ENCODE assay signal across 20 cellular contexts in genomic region chr10:43955978-43956377, GRCh38.
DNase-seq lines count a peak whose midpoint lies in the region; ATAC-seq and TF ChIP-seq lines count a peak whose summit lies in the region.
"Had no signal": no experiment of that assay in that cellular context is flagged by ENCODE, and none has a peak within 500 bp of the region (broad histone marks: within the 10 kb centered on the region; RNA-seq: fewer than 3 reads in every experiment).

No MANE protein-coding gene starts in this region.

- H4K91ac ChIP-seq in neuronal stem cell (ENCODE audit: low read depth, low read length, poor library complexity): no peak overlapping the region

- no peak overlapping the region for H2BK120ac ChIP-seq in neuronal stem cell (ENCODE audit: low read depth, low read length)

- H3K27ac ChIP-seq in coronary artery: no peak overlapping the region
- H3K27ac ChIP-seq in neuronal stem cell (replicated peaks; ENCODE audit: low read length): no peak overlapping the region
- H3K27ac ChIP-seq: 22Rv1, A549, BLaER1, HL-60 had no signal

- no peak overlapping the region for H2BK5ac ChIP-seq in neuronal stem cell (ENCODE audit: low read length)

- no peak overlapping the region for H3K4me3 Mint-ChIP-seq in activated CD4-positive, alpha-beta T cell treated with anti-CD3 and anti-CD28 coated beads, Interleukin-2, amount 10 ng/mL, durations not matched to agents 24 days and 14 days
- H3K4me3 Mint-ChIP-seq in activated CD4-positive, alpha-beta T cell treated with anti-CD3 and anti-CD28 coated beads for 36 hours: no peak overlapping the region
- H3K4me3 Mint-ChIP-seq: CD8-positive, alpha-beta T cell; H9 had no signal

- no peak overlapping the region for H2BK12ac ChIP-seq in neuronal stem cell (ENCODE audit: low read length)

- H3K14ac ChIP-seq in neuronal stem cell (ENCODE audit: low read length): no peak overlapping the region

- no peak overlapping the region for H3K4me2 ChIP-seq in neuronal stem cell (ENCODE audit: insufficient read depth, low read length, poor library complexity, severe bottlenecking)
- H3K4me2 ChIP-seq: A549, BLaER1 had no signal

- H3K27me3 ChIP-seq in neuronal stem cell (ENCODE audit: control insufficient read depth in 3 of 3, insufficient read depth in 3 of 3, low read depth in 1 of 3, low read length in 3 of 3): no peaks in the 10 kb centered on the region
- H3K27me3 ChIP-seq: BLaER1 had no signal

- no peak overlapping the region for H3K4ac ChIP-seq in neuronal stem cell (ENCODE audit: low read length)

- no peak overlapping the region for H2AFZ ChIP-seq in neuronal stem cell (ENCODE audit: low read length)

- no peak overlapping the region for H3K27ac Mint-ChIP-seq in activated CD4-positive, alpha-beta T cell treated with anti-CD3 and anti-CD28 coated beads, Interleukin-2, amount 10 ng/mL, durations not matched to agents 24 days and 14 days
- no peak overlapping the region for H3K27ac Mint-ChIP-seq in activated CD4-positive, alpha-beta T cell treated with anti-CD3 and anti-CD28 coated beads for 36 hours
- H3K27ac Mint-ChIP-seq: CD8-positive, alpha-beta T cell; H9 had no signal

- no peaks in the 10 kb centered on the region for H3K36me3 Mint-ChIP-seq in activated CD4-positive, alpha-beta T cell treated with anti-CD3 and anti-CD28 coated beads, Interleukin-2, amount 10 ng/mL, durations not matched to agents 24 days and 14 days (ENCODE audit: low read depth)
- no peaks in the 10 kb centered on the region for H3K36me3 Mint-ChIP-seq in activated CD4-positive, alpha-beta T cell treated with anti-CD3 and anti-CD28 coated beads for 36 hours (ENCODE audit: low read depth)
- H3K36me3 Mint-ChIP-seq: CD8-positive, alpha-beta T cell had no signal

- TF ChIP-seq CTCF in coronary artery (IDR thresholded peaks at IDR 0.05): no peak

- intact Hi-C loops in activated CD4-positive, alpha-beta T cell treated with anti-CD3 and anti-CD28 coated beads, Interleukin-2, amount 10 ng/mL, durations not matched to agents 24 days and 14 days (cut with micrococcal nuclease): no loop called here
- intact Hi-C loops in activated CD4-positive, alpha-beta T cell treated with anti-CD3 and anti-CD28 coated beads for 36 hours (cut with DNase I, micrococcal nuclease): no loop called here

- H3K9me3 Mint-ChIP-seq in activated CD4-positive, alpha-beta T cell treated with anti-CD3 and anti-CD28 coated beads, Interleukin-2, amount 10 ng/mL, durations not matched to agents 24 days and 14 days: peaks cover 7% of the 10 kb centered on the region
- H3K9me3 Mint-ChIP-seq in activated CD4-positive, alpha-beta T cell treated with anti-CD3 and anti-CD28 coated beads for 36 hours (ENCODE audit: low read depth): no peaks in the 10 kb centered on the region
- H3K9me3 Mint-ChIP-seq: CD8-positive, alpha-beta T cell had no signal

- H2BK15ac ChIP-seq in neuronal stem cell (ENCODE audit: low read length): no peak overlapping the region

- H3K4me1 Mint-ChIP-seq in activated CD4-positive, alpha-beta T cell treated with anti-CD3 and anti-CD28 coated beads, Interleukin-2, amount 10 ng/mL, durations not matched to agents 24 days and 14 days: no peaks in the 10 kb centered on the region
- H3K4me1 Mint-ChIP-seq in activated CD4-positive, alpha-beta T cell treated with anti-CD3 and anti-CD28 coated beads for 36 hours: no peaks in the 10 kb centered on the region

- H3K18ac ChIP-seq in neuronal stem cell (ENCODE audit: low read length): peak overlapping the region; percentile 86

- peaks cover 5% of the 10 kb centered on the region for H3K27me3 Mint-ChIP-seq in activated CD4-positive, alpha-beta T cell treated with anti-CD3 and anti-CD28 coated beads, Interleukin-2, amount 10 ng/mL, durations not matched to agents 24 days and 14 days
- peaks cover 12% of the 10 kb centered on the region for H3K27me3 Mint-ChIP-seq in activated CD4-positive, alpha-beta T cell treated with anti-CD3 and anti-CD28 coated beads for 36 hours

- H3K23ac ChIP-seq in neuronal stem cell (ENCODE audit: low read depth, low read length, poor library complexity): no peak overlapping the region

- H3K36me3 ChIP-seq in neuronal stem cell (replicated peaks in 1 of 2; ENCODE audit: control insufficient read depth in 2 of 2, insufficient read depth in 2 of 2, low read length in 2 of 2): no peaks in the 10 kb centered on the region
- H3K36me3 ChIP-seq: BLaER1 had no signal

- H3K79me1 ChIP-seq in neuronal stem cell (ENCODE audit: low read depth, low read length): no peaks in the 10 kb centered on the region

- no peaks in the 10 kb centered on the region for H3K4me1 ChIP-seq in neuronal stem cell (ENCODE audit: control insufficient read depth in 2 of 2, insufficient read depth in 1 of 2, low read depth in 1 of 2, low read length in 2 of 2)
- H3K4me1 ChIP-seq: A549, BLaER1 had no signal

- no peak for ATAC-seq in activated CD4-positive, alpha-beta T cell treated with anti-CD3 and anti-CD28 coated beads for 36 hours
- ATAC-seq: A549; CD8-positive, alpha-beta T cell; GM12878 had no signal

- no peak overlapping the region for H4K8ac ChIP-seq in neuronal stem cell (ENCODE audit: low read depth, low read length)

- H3K9ac ChIP-seq in neuronal stem cell (ENCODE audit: low read depth, low read length, poor library complexity): no peak overlapping the region
- H3K9ac ChIP-seq: BLaER1 had no signal

- CTCF ChIA-PET in activated CD4-positive, alpha-beta T cell treated with anti-CD3 and anti-CD28 coated beads for 36 hours (lab: Charles Lee): interaction anchor here (0.6 kb wide), 1 partner anchor 8 kb away, joined by 3 read pairs; no protein-coding TSS in a partner anchor

- no peak overlapping the region for H3K4me3 ChIP-seq in coronary artery
- H3K4me3 ChIP-seq in neuronal stem cell (ENCODE audit: low read length in 2 of 2): no peak overlapping the region
- H3K4me3 ChIP-seq: A549, BLaER1, GM12878 had no signal

- peak overlapping the region; percentile 34 for H2AK5ac ChIP-seq in neuronal stem cell (ENCODE audit: low read depth, low read length)

- peak; percentile 18 for DNase-seq in activated CD4-positive, alpha-beta T cell treated with anti-CD3 and anti-CD28 coated beads, Interleukin-2, amount 10 ng/mL, durations not matched to agents 24 days and 14 days
- DNase-seq in activated CD4-positive, alpha-beta T cell treated with anti-CD3 and anti-CD28 coated beads for 36 hours: no peak
- DNase-seq in coronary artery (ENCODE audit: low spot score) (peak; percentile 35), neuronal stem cell (ENCODE audit: low spot score) (no peak), occipital lobe (lab: John Stamatoyannopoulos, UW) (no peak), inferior parietal cortex (ENCODE audit: extremely low spot score) (no peak), NCI-H187 treated with DMSO at 0.1 percent for 48 hours (lab: John Stamatoyannopoulos, UW) (no peak)
- DNase-seq: Calu3, DMS 273 treated with DMSO at 0.1 percent for 48 hours, DMS53, DND-41, EL, H9, IMR-90 had no signal

- POLR2A ChIA-PET in activated CD4-positive, alpha-beta T cell treated with anti-CD3 and anti-CD28 coated beads for 36 hours (lab: Charles Lee): no interaction called here

- peaks cover 0 to 3% of the 10 kb centered on the region in 2 donors for H3K9me3 ChIP-seq in neuronal stem cell (replicated peaks in 1 of 2; ENCODE audit: control insufficient read depth in 2 of 2, insufficient read depth in 1 of 2, low read depth in 1 of 2, low read length in 2 of 2)
- H3K9me3 ChIP-seq: A549, BLaER1 had no signal

- WGBS in neuronal stem cell (ENCODE audit: extremely low coverage in 2 of 2, insufficient read length in 2 of 2, insufficient replicate concordance in 1 of 2), 2 donors: no CpG with 5 or more reads among the region's 3 CpGs

Comparison
In these comparisons a context has a peak if more than half of its experiments do, and no peak if none do; other contexts are left out.
1. DNase-seq: peak in activated CD4-positive, alpha-beta T cell treated with anti-CD3 and anti-CD28 coated beads, Interleukin-2, amount 10 ng/mL, durations not matched to agents 24 days and 14 days (single experiment) and coronary artery (single experiment); none in activated CD4-positive, alpha-beta T cell treated with anti-CD3 and anti-CD28 coated beads for 36 hours (single experiment), neuronal stem cell (single experiment), occipital lobe (single experiment), inferior parietal cortex (single experiment) and NCI-H187 treated with DMSO at 0.1 percent for 48 hours (single experiment).